1 cellular context compared by ENCODE assay signal in genomic region chr11:121445071-121445768, GRCh38.
TF ChIP-seq lines count a peak whose summit lies in the region.

No MANE protein-coding gene starts in this region.

TF ChIP-seq in H1, 55 proteins besides CTCF, POLR2A, EP300 and RAD21:
- no peak for TF ChIP-seq SP1 (IDR thresholded peaks at IDR 0.05; ENCODE audit: low read depth, low read length)
- TF ChIP-seq EGR1 (IDR thresholded peaks at IDR 0.05; ENCODE audit: borderline replicate concordance, low read depth, low read length), result no peak
- TF ChIP-seq JUND (IDR thresholded peaks at IDR 0.05; ENCODE audit: low read length), result no peak
- no peak for TF ChIP-seq E2F6 (IDR thresholded peaks at IDR 0.05)
- TF ChIP-seq BACH1 (IDR thresholded peaks at IDR 0.05; ENCODE audit: low read length), result no peak
- no peak for TF ChIP-seq TAF7 (optimal IDR thresholded peaks at IDR 0.05; ENCODE audit: borderline replicate concordance, low read depth, low read length)
- no peak for TF ChIP-seq CBX5 (IDR thresholded peaks at IDR 0.05; ENCODE audit: low read depth, low read length)
- TF ChIP-seq KDM5A (IDR thresholded peaks at IDR 0.05; ENCODE audit: low read length), result no peak
- TF ChIP-seq TAF1 (IDR thresholded peaks at IDR 0.05; ENCODE audit: low read depth, low read length), result no peak
- TF ChIP-seq NRF1 (IDR thresholded peaks at IDR 0.05; ENCODE audit: low read depth, low read length), result no peak
- TF ChIP-seq RNF2 (IDR thresholded peaks at IDR 0.05; ENCODE audit: borderline replicate concordance, low read depth, low read length, missing control alignments, poor library complexity, severe bottlenecking), result no peak
- TF ChIP-seq ATF3 (IDR thresholded peaks at IDR 0.05; ENCODE audit: insufficient read depth, low read depth, low read length), result no peak
- TF ChIP-seq BCL11A (IDR thresholded peaks at IDR 0.05; ENCODE audit: low read depth in 2 of 2, low read length in 2 of 2), result no peak
- TF ChIP-seq CBX8 (IDR thresholded peaks at IDR 0.05; ENCODE audit: borderline replicate concordance, low read depth, low read length), result no peak
- no peak for TF ChIP-seq BRCA1 (IDR thresholded peaks at IDR 0.05; ENCODE audit: low read depth, low read length)
